9 cellular contexts compared by ENCODE assay signal in the genomic region with DNA sequence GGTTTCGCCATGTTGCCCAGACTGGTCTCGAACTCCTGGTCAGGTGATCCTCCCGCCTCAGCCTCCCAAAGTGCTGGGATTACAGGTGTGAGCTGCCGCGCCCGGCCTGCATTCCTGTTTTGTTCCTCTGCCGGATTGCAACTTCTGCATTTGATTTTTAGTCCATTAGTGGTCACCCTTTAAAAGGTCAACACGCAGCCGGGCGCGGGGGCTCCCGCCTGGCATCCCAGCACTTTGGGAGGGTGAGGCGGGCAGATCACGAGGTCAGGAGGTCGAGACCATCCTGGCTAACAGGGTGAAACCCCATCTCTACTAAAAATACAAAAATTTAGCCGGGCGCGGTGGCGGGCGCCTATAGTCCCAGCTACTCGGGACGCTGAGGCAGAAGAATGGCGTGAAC. TPM values are rescaled to one million over a fixed set of nuclear protein-coding genes. Genes with fewer than 3 reads are reported as not detected.
"Had no signal": no experiment of that assay in that cellular context is flagged by ENCODE, and none has a peak within 500 bp of the region (broad histone marks: within the 10 kb centered on the region; RNA-seq: fewer than 3 reads in every experiment).

No MANE protein-coding gene starts in this region.

RNA-seq across cellular contexts. Expression of a gene that starts 33.9 kb away (rescaled TPM):
- polyA plus RNA-seq: naive thymus-derived CD4-positive, alpha-beta T cell; naive thymus-derived CD8-positive, alpha-beta T cell had no signal

RNA-seq across cellular contexts. Expression of a gene that starts 50.7 kb away (rescaled TPM):
- total RNA-seq: naive thymus-derived CD4-positive, alpha-beta T cell; naive thymus-derived CD8-positive, alpha-beta T cell; natural killer cell; natural killer cell treated with Interleukin-12 subunit alpha and Interleukin-12 subunit beta and Interleukin-15 and Interleukin-18, amount 100 ng/mL, for 72 hours; osteocyte; progenitor cell of endocrine pancreas; right lobe of liver; smooth muscle cell had no signal
- polyA plus RNA-seq: naive thymus-derived CD4-positive, alpha-beta T cell; naive thymus-derived CD8-positive, alpha-beta T cell; neural cell had no signal
